1 cellular context compared by ENCODE assay signal in the genomic region with DNA sequence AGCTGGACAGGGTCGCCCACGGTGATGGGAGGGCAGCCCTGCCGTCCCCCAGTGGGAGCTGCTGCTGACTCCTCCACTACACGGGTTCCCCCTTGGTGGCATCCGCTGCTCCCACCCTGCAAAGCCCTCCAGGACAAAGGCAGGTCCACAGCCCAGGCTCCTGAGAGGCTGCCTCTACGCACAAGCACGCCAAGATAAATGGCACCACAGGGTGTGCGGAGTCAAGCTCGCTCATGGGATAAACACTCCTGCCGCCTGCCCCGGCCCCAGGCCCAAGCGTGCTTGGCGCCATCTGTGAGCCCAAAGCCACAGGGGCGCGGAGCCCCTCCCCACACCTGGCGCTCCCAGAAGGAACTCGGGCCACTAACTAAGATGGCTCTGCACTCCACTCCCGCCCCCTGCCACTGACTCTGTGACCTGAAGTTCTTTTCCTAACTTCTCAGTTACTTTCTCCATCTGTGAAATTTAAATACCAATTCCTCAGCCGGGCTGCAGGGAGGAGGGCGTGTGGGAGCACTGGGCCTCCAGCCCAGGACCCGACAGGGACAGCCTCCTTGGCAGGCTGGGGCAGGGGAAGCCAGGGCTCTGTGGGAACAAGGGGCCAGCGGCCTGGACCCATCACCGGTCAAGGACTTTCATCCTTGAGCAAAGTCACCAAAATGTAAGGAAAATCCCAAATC.
A peak's percentile ranks its signal among the peaks of the same experiment; 100 is the strongest.
TF ChIP-seq lines count a peak whose summit lies in the region.

No MANE protein-coding gene starts in this region.

TF ChIP-seq in GM12878, 131 proteins besides CTCF, POLR2A, EP300 and RAD21:
- TF ChIP-seq POLR2AphosphoS5 (IDR thresholded peaks at IDR 0.05; ENCODE audit: low read length) (peak; percentile 18; the same call in 1 of the 2 replicates), BRCA1 (IDR thresholded peaks at IDR 0.05; ENCODE audit: low read depth, low read length) (no peak)
- TF ChIP-seq, protein P1, sequence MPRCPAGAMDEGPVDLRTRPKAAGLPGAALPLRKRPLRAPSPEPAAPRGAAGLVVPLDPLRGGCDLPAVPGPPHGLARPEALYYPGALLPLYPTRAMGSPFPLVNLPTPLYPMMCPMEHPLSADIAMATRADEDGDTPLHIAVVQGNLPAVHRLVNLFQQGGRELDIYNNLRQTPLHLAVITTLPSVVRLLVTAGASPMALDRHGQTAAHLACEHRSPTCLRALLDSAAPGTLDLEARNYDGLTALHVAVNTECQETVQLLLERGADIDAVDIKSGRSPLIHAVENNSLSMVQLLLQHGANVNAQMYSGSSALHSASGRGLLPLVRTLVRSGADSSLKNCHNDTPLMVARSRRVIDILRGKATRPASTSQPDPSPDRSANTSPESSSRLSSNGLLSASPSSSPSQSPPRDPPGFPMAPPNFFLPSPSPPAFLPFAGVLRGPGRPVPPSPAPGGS (IDR thresholded peaks at IDR 0.05; ENCODE audit: borderline replicate concordance, insufficient read depth, low read depth, low read length, poor library complexity, severe bottlenecking): peak; percentile 30
- TF ChIP-seq, protein P2, sequence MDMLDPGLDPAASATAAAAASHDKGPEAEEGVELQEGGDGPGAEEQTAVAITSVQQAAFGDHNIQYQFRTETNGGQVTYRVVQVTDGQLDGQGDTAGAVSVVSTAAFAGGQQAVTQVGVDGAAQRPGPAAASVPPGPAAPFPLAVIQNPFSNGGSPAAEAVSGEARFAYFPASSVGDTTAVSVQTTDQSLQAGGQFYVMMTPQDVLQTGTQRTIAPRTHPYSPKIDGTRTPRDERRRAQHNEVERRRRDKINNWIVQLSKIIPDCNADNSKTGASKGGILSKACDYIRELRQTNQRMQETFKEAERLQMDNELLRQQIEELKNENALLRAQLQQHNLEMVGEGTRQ (IDR thresholded peaks at IDR 0.05; ENCODE audit: borderline replicate concordance, low read depth, low read length): no peak
